ENCODE assay signal across 10 cellular contexts in the genomic region with DNA sequence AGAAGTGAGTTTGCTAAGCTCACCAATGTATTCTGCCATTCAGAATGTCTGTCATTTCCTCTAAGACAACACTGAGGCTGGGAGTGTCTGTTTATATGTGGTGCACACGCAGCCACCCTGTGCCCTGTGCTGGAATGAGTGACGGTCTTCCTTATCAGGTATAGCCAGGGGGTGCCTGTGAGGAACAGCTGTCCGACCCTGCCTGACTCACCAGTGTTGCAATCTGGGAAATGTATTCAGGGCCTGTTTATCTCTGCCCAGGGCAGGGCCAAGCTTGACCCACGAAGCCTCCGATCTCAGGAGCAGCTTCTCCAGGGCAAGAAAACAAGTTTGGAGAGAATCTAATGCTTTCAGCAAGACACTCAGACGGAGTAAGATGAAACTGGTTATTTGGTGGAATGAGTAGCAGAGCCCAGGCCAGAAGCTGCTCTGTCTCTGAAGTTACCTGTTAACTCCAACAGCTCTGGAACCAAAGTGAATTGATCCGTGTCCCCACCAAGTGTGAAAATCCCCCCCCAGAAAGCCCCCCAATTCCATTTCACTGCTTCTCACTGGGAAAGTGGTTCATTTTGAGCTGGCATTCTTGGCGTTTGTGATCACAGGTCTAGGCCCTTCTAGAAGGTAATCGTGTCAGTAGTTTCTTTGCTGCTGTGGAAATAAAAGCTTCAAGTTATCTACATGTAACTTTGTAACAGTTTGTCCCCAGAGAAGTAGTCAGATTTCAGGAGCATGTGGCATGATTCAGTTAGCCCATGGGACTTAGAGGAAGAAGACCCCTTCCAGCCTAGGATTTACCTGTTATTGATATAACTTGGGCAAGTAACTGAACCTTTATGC. TPM values are rescaled to one million over a fixed set of nuclear protein-coding genes. Genes with fewer than 3 reads are reported as not detected.
DNase-seq lines count a peak whose midpoint lies in the region; ATAC-seq and TF ChIP-seq lines count a peak whose summit lies in the region.
"Had no signal": no experiment of that assay in that cellular context is flagged by ENCODE, and none has a peak within 500 bp of the region (broad histone marks: within the 10 kb centered on the region; RNA-seq: fewer than 3 reads in every experiment).

No MANE protein-coding gene starts in this region.

- H3K4me3 ChIP-seq in transverse colon (no peak overlapping the region), uterus (no peak overlapping the region)

- TF ChIP-seq POLR2A in transverse colon (IDR thresholded peaks at IDR 0.05) (no peak), uterus (IDR thresholded peaks at IDR 0.05) (no peak)

- H3K27me3 ChIP-seq in transverse colon (no peaks in the 10 kb centered on the region), uterus (no peaks in the 10 kb centered on the region)

- in situ Hi-C loops in transverse colon (cut with MboI; ENCODE audit: low pct_ligation_motif_present in 1 of 4, low pct_unique_long_range_greater_than_20kb in 1 of 4, low sequenced_read_pairs in 3 of 4) = no loop called here

- CTCF ChIA-PET in WTC11 (lab: Charles Lee) = interaction anchor here (0.6 to 1.5 kb wide), 4 partner anchors 10 to 353 kb away, joined by 3 to 4 read pairs (median 3); no protein-coding TSS in a partner anchor

- H3K4me1 Mint-ChIP-seq in WTC11 = peaks cover 14% of the 10 kb centered on the region

- no peaks in the 10 kb centered on the region for H3K27me3 Mint-ChIP-seq in WTC11 (ENCODE audit: low read depth)
- H3K27me3 Mint-ChIP-seq: stimulated activated naive CD8-positive, alpha-beta T cell treated with anti-CD3 and anti-CD28 coated beads, Interleukin-15, Interleukin-2, amounts not matched to agents 100 ng/mL and 50 ng/mL, for 24 hours had no signal

- H3K36me3 ChIP-seq in transverse colon (no peaks in the 10 kb centered on the region), uterus (no peaks in the 10 kb centered on the region)

- TF ChIP-seq CTCF in WTC11 (IDR thresholded peaks at IDR 0.05) (no peak), transverse colon (IDR thresholded peaks at IDR 0.05) (no peak), uterus (IDR thresholded peaks at IDR 0.05) (no peak)

- no peaks in the 10 kb centered on the region for H3K9me3 ChIP-seq in transverse colon
- no peaks in the 10 kb centered on the region for H3K9me3 ChIP-seq in uterus

- peak overlapping the region; percentile 4; the same call in 1 of the 2 replicates for H3K27ac Mint-ChIP-seq in WTC11
- H3K27ac Mint-ChIP-seq: stimulated activated naive CD8-positive, alpha-beta T cell treated with anti-CD3 and anti-CD28 coated beads, Interleukin-15, Interleukin-2, amounts not matched to agents 100 ng/mL and 50 ng/mL, for 24 hours had no signal

- no peak overlapping the region for H3K4me3 Mint-ChIP-seq in WTC11
- H3K4me3 Mint-ChIP-seq: stimulated activated naive CD8-positive, alpha-beta T cell treated with anti-CD3 and anti-CD28 coated beads, Interleukin-15, Interleukin-2, amounts not matched to agents 100 ng/mL and 50 ng/mL, for 24 hours had no signal

- WGBS in transverse colon (ENCODE audit: low coverage in 1 of 2), 2 donors = 46 to 79% methylated on average over 4 to 9 of the region's 9 CpGs

- no peak for ATAC-seq in WTC11

- H3K9me3 Mint-ChIP-seq in WTC11 = no peaks in the 10 kb centered on the region
- H3K9me3 Mint-ChIP-seq: stimulated activated naive CD8-positive, alpha-beta T cell treated with anti-CD3 and anti-CD28 coated beads, Interleukin-15, Interleukin-2, amounts not matched to agents 100 ng/mL and 50 ng/mL, for 24 hours had no signal

- H3K27ac ChIP-seq in transverse colon (peak overlapping the region; percentile 10 to 62 (median 47)), uterus (no peak overlapping the region)
- H3K27ac ChIP-seq: 22Rv1 had no signal

- DNase-seq in DMS53 (lab: John Stamatoyannopoulos, UW) (peak; percentile 25), DMS53 treated with DMSO at 0.1 percent for 48 hours (lab: John Stamatoyannopoulos, UW; ENCODE audit: unreplicated experiment) (no peak), WTC11 (ENCODE audit: low spot score) (no peak), iris pigment epithelial cell (ENCODE audit: low read depth) (peak; percentile 93), transverse colon (peak; percentile 74), NCI-H1105 treated with DMSO at 0.1 percent for 48 hours (lab: John Stamatoyannopoulos, UW) (no peak), uterus (no peak), NCI-H128 (lab: John Stamatoyannopoulos, UW; ENCODE audit: unreplicated experiment) (no peak)

- H3K4me1 ChIP-seq in transverse colon = peaks cover 3 to 12% (median 5%) of the 10 kb centered on the region in 4 donors
- H3K4me1 ChIP-seq in uterus = no peaks in the 10 kb centered on the region

- no peaks in the 10 kb centered on the region for H3K36me3 Mint-ChIP-seq in WTC11

- intact Hi-C loops in transverse colon (cut with DNase I; ENCODE audit: low total_unique reads) (no loop called here), uterus (cut with DNase I; ENCODE audit: low total_unique reads) (no loop called here)

- TF ChIP-seq EP300 in transverse colon (IDR thresholded peaks at IDR 0.05; ENCODE audit: low read depth) = no peak

- POLR2A ChIA-PET in WTC11 (lab: Charles Lee) = interaction anchor here (0.5 to 0.6 kb wide), 3 partner anchors 7 to 986 kb away, joined by 3 read pairs; no protein-coding TSS in a partner anchor

TF ChIP-seq in WTC11, 78 proteins besides CTCF, POLR2A, EP300 and RAD21:
- TF ChIP-seq, protein P1, sequence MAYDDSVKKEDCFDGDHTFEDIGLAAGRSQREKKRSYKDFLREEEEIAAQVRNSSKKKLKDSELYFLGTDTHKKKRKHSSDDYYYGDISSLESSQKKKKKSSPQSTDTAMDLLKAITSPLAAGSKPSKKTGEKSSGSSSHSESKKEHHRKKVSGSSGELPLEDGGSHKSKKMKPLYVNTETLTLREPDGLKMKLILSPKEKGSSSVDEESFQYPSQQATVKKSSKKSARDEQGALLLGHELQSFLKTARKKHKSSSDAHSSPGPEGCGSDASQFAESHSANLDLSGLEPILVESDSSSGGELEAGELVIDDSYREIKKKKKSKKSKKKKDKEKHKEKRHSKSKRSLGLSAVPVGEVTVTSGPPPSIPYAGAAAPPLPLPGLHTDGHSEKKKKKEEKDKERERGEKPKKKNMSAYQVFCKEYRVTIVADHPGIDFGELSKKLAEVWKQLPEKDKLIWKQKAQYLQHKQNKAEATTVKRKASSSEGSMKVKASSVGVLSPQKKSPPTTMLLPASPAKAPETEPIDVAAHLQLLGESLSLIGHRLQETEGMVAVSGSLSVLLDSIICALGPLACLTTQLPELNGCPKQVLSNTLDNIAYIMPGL (CRISPR knock-in tag; IDR thresholded peaks at IDR 0.05) = no peak
- peak; percentile 64; the same call in 1 of the 2 replicates for TF ChIP-seq GABPB1 (CRISPR knock-in tag; IDR thresholded peaks at IDR 0.05)

RNA-seq across cellular contexts. Expression of a gene that starts 6.1 kb away (rescaled TPM):
- total RNA-seq in WTC11 (2021) (55.0 to 65.8 TPM (median 63.4 TPM) in 3 replicates), transverse colon (100 to 1,000 TPM in 1 of 4 donors, 10 to 100 TPM in 3; 31.0 to 131 (median 53.3) TPM), uterus (10 to 100 TPM; 35.4 to 99.8 (median 53.1) TPM)

Comparison
In these comparisons a context has a peak if more than half of its experiments do, and no peak if none do; other contexts are left out.
1. DNase-seq: peak in DMS53 (single experiment), iris pigment epithelial cell (single experiment) and transverse colon (single experiment); none in DMS53 treated with DMSO at 0.1 percent for 48 hours (single experiment), WTC11 (single experiment), NCI-H1105 treated with DMSO at 0.1 percent for 48 hours (single experiment), uterus (0 of 2) and NCI-H128 (single experiment).
2. H3K27ac ChIP-seq: peak in transverse colon (4 of 4); none in uterus (0 of 2).